Comparison of ENCODE assay signal across 1 cellular context in genomic region chr16:89575247-89576172, GRCh38.
TF ChIP-seq lines count a peak whose summit lies in the region.

TSS of gene CPNE7 (plus strand) at chr16:89575758. CDS start at chr16:89575898, 140 bp downstream.

TF ChIP-seq in H1, 55 proteins besides CTCF, POLR2A, EP300 and RAD21 (continued from another document):
- TF ChIP-seq KDM1A (IDR thresholded peaks at IDR 0.05; ENCODE audit: borderline replicate concordance, low read length): no peak
- no peak for TF ChIP-seq GABPA (IDR thresholded peaks at IDR 0.05; ENCODE audit: borderline replicate concordance, insufficient read depth, low read length)
- no peak for TF ChIP-seq SRF (IDR thresholded peaks at IDR 0.05; ENCODE audit: low read depth, low read length)
- peak; percentile 16 for TF ChIP-seq E2F6 (IDR thresholded peaks at IDR 0.05)
- peak; percentile 57 for TF ChIP-seq MAX (IDR thresholded peaks at IDR 0.05)
- no peak for TF ChIP-seq YY1 (IDR thresholded peaks at IDR 0.05; ENCODE audit: low read depth, low read length)
- 0 out of 4 replicates have a peak, but pooled peaks of 1 of the 2 experiments have one; percentile 8 for TF ChIP-seq HDAC2 (IDR thresholded peaks at IDR 0.05; ENCODE audit: borderline replicate concordance in 1 of 2, low read depth in 2 of 2, low read length in 2 of 2)
- no peak for TF ChIP-seq POU5F1 (IDR thresholded peaks at IDR 0.05; ENCODE audit: low read depth, low read length)
- TF ChIP-seq CHD1 (IDR thresholded peaks at IDR 0.05; ENCODE audit: low read depth, low read length): no peak
- TF ChIP-seq ASH2L (IDR thresholded peaks at IDR 0.05; ENCODE audit: low read length): peak; percentile 0
- TF ChIP-seq SP4 (IDR thresholded peaks at IDR 0.05; ENCODE audit: low read length): no peak
- no peak for TF ChIP-seq CBX8 (IDR thresholded peaks at IDR 0.05; ENCODE audit: borderline replicate concordance, low read depth, low read length)
- TF ChIP-seq MAFK (IDR thresholded peaks at IDR 0.05; ENCODE audit: low read depth, low read length): no peak
- no peak for TF ChIP-seq SIX5 (IDR thresholded peaks at IDR 0.05; ENCODE audit: low read depth, low read length)
